ENCODE assay signal across 7 cellular contexts in genomic region chr4:38319456-38320348, GRCh38.
A peak's percentile ranks its signal among the peaks of the same experiment; 100 is the strongest.
DNase-seq lines count a peak whose midpoint lies in the region; ATAC-seq and TF ChIP-seq lines count a peak whose summit lies in the region.

No MANE protein-coding gene starts in this region.

- H3K9me3 ChIP-seq in WERI-Rb-1 (ENCODE audit: severe bottlenecking) = peaks cover 1% of the 10 kb centered on the region

- ATAC-seq in HG03066 (IDR thresholded peaks at IDR 0.05; ENCODE audit: low read depth, unreplicated experiment) = peak; percentile 52

- H3K4me3 ChIP-seq in WERI-Rb-1 (ENCODE audit: low read depth, low read length) = no peak overlapping the region

- no peaks in the 10 kb centered on the region for H3K36me3 ChIP-seq in WERI-Rb-1

- in situ Hi-C loops in GM13977 (cut with MboI; ENCODE audit: low pct_unique_long_range_greater_than_20kb, low sequenced_read_pairs, unreplicated experiment) = loop anchor here (5.0 to 25.0 kb wide), 3 partner anchors 137 to 353 kb away; no protein-coding TSS in a partner anchor
- in situ Hi-C loops in T47D (cut with HindIII; ENCODE audit: low pct_unique_long_range_greater_than_20kb, low sequenced_read_pairs) = no loop called here

- peak; percentile 95 for TF ChIP-seq CTCF in GM13977 (IDR thresholded peaks at IDR 0.05; ENCODE audit: extremely low read depth, insufficient read depth, missing control alignments)
- TF ChIP-seq CTCF in WERI-Rb-1 (IDR thresholded peaks at IDR 0.05; ENCODE audit: low read depth, low read length) = peak; percentile 97

- DNase-seq in GM13977 (ENCODE audit: low spot score) = peak; percentile 89
- peak; percentile 36 for DNase-seq in NCI-H2171 treated with DMSO at 0.1 percent for 48 hours (lab: John Stamatoyannopoulos, UW)
- DNase-seq in WERI-Rb-1 = peak; percentile 93
- peak; percentile 70 to 89 for DNase-seq in T47D (ENCODE audit: low read depth in 1 of 2, low spot score in 1 of 2)
- peak; percentile 90 for DNase-seq in iris pigment epithelial cell (ENCODE audit: low read depth)
- peak; percentile 81 for DNase-seq in smooth muscle cell of the brain vasculature (ENCODE audit: low read depth, low spot score)

- H3K27me3 ChIP-seq in WERI-Rb-1 (ENCODE audit: insufficient read depth, low read depth, severe bottlenecking) = no peaks in the 10 kb centered on the region

- H3K27ac ChIP-seq in WERI-Rb-1 = no peak overlapping the region

Comparison
In these comparisons a context has a peak if more than half of its experiments do, and no peak if none do; other contexts are left out.
1. DNase-seq: peak in every context shown above with its lines; median percentile 93 in WERI-Rb-1; 90 in iris pigment epithelial cell; 89 in GM13977; 81 in smooth muscle cell of the brain vasculature; 80 in T47D; 36 in NCI-H2171 treated with DMSO at 0.1 percent for 48 hours.